ENCODE assay signal across 14 cellular contexts in the genomic region with DNA sequence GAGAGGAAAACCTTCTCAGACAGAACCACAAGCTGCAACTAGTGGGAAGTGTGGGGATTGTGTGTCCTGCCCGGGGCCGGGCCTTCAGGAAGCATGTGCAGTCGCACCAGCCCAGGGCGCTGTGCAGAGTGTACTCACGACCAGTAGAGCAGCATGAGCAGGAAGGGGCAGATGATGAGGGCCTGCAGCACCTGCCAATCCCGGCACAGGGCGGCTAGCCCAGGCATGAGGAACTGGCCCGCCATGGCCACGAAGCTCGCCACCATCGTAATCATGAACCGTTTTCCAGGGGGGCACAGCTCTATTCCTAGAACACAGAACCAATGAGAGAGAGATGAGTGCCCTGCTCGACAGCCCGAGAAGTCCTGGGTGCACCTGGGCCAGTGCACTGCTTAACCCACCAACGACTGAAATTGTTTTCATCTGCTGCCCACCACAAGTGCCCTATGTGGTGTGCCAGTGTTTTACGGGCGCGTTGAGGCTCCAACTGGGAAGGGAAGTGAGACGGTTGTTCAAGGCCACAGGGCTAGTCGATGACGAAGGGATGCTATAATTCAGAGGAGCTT.
DNase-seq lines count a peak whose midpoint lies in the region; ATAC-seq, FAIRE-seq and TF ChIP-seq lines count a peak whose summit lies in the region.
"Had no signal": no experiment of that assay in that cellular context is flagged by ENCODE, and none has a peak within 500 bp of the region (broad histone marks: within the 10 kb centered on the region; RNA-seq: fewer than 3 reads in every experiment).

No MANE protein-coding gene starts in this region.

- peaks cover 15% of the 10 kb centered on the region for H3K4me1 Mint-ChIP-seq in Calu3 (ENCODE audit: low read depth, unreplicated experiment)
- H3K4me1 Mint-ChIP-seq: naive B cell had no signal

- no peak for TF ChIP-seq RAD21 in K562 (CRISPR knock-in tag; conservative IDR thresholded peaks at IDR 0.05 in 1 of 2, IDR thresholded peaks at IDR 0.05 in 1 of 2)

- H3K9me1 ChIP-seq in K562 (ENCODE audit: control insufficient read depth, insufficient read depth, low read length) = no peaks in the 10 kb centered on the region

- no peaks in the 10 kb centered on the region for H3K79me2 ChIP-seq in ACC112 (ENCODE audit: control insufficient read depth, insufficient read depth, low read length, unreplicated experiment)
- H3K79me2 ChIP-seq in K562 (ENCODE audit: control insufficient read depth, insufficient read depth, low read length) = no peaks in the 10 kb centered on the region
- H3K79me2 ChIP-seq in parathyroid adenoma = peaks cover 13% of the 10 kb centered on the region

- H3K36me3 Mint-ChIP-seq in Calu3 (ENCODE audit: insufficient read depth, unreplicated experiment) = no peaks in the 10 kb centered on the region
- H3K36me3 Mint-ChIP-seq: naive B cell had no signal

- H3K9me3 Mint-ChIP-seq in Calu3 (ENCODE audit: low read depth, unreplicated experiment) = no peaks in the 10 kb centered on the region
- H3K9me3 Mint-ChIP-seq: activated CD4-positive, alpha-beta T cell treated with anti-CD3 and anti-CD28 coated beads, Interleukin-2, amount 10 ng/mL, durations not matched to agents 7 days and 5 days had no signal

- TF ChIP-seq CTCF in K562 (IDR thresholded peaks at IDR 0.05 in 2 of 3, conservative IDR thresholded peaks at IDR 0.05 in 1 of 3; ENCODE audit: insufficient read depth in 2 of 3, low read depth in 1 of 3, low read length in 3 of 3) = no peak
- no peak for TF ChIP-seq CTCF in right atrium auricular region (IDR thresholded peaks at IDR 0.05)
- no peak for TF ChIP-seq CTCF in parathyroid adenoma (IDR thresholded peaks at IDR 0.05)
- no peak for TF ChIP-seq CTCF in Calu3 (IDR thresholded peaks at IDR 0.05; ENCODE audit: unreplicated experiment)

- TF ChIP-seq POLR2A in K562 (conservative IDR thresholded peaks at IDR 0.05) = no peak

- no peak overlapping the region for H3K4me3 ChIP-seq in ACC112 (ENCODE audit: low read depth, low read length)
- H3K4me3 ChIP-seq in K562 = no peak overlapping the region
- no peak overlapping the region for H3K4me3 ChIP-seq in right atrium auricular region
- H3K4me3 ChIP-seq in parathyroid adenoma (ENCODE audit: low read depth, low read length) = no peak overlapping the region

- H3K9me3 ChIP-seq in K562 (replicated peaks; ENCODE audit: control insufficient read depth, insufficient read depth, low read depth, low read length) (no peaks in the 10 kb centered on the region), right atrium auricular region (no peaks in the 10 kb centered on the region), parathyroid adenoma (ENCODE audit: control insufficient read depth, low read length) (no peaks in the 10 kb centered on the region)

- H3K27me3 ChIP-seq in ACC112 (ENCODE audit: insufficient read depth, low read length) (no peaks in the 10 kb centered on the region), K562 (ENCODE audit: control insufficient read depth in 2 of 2, insufficient read depth in 2 of 2, low read length in 2 of 2) (no peaks in the 10 kb centered on the region), right atrium auricular region (no peaks in the 10 kb centered on the region), parathyroid adenoma (ENCODE audit: control insufficient read depth, insufficient read depth, low read length) (no peaks in the 10 kb centered on the region)

- FAIRE-seq in K562 (lab: Jason Lieb, UNC) = no peak
- FAIRE-seq: D721Med had no signal

- BruUV-seq in K562 (replicated peaks; lab: Mats Ljungman, UMichigan) (no TSS peak), Calu3 (replicated peaks; lab: Mats Ljungman, UMichigan) (no TSS peak)

- peak overlapping the region; percentile 59 for H3K4me2 ChIP-seq in K562 (ENCODE audit: insufficient read depth, low read length)
- H3K4me2 ChIP-seq in parathyroid adenoma (ENCODE audit: low read length) = no peak overlapping the region

- no peak overlapping the region for H3K27ac Mint-ChIP-seq in Calu3 (ENCODE audit: unreplicated experiment)
- H3K27ac Mint-ChIP-seq: activated CD4-positive, alpha-beta T cell treated with anti-CD3 and anti-CD28 coated beads, Interleukin-2, amount 10 ng/mL, durations not matched to agents 7 days and 5 days; naive B cell had no signal

- no peak overlapping the region for H3K4me3 Mint-ChIP-seq in Calu3 (ENCODE audit: low read depth, unreplicated experiment)
- H3K4me3 Mint-ChIP-seq: activated CD4-positive, alpha-beta T cell treated with anti-CD3 and anti-CD28 coated beads, Interleukin-2, amount 10 ng/mL, durations not matched to agents 7 days and 5 days; naive B cell had no signal

- H3K27ac ChIP-seq in ACC112 (ENCODE audit: low read depth, low read length) (peak overlapping the region; percentile 94), K562 (ENCODE audit: extremely low read depth, low read depth, low read length) (peak overlapping the region; percentile 64; the same call in 2 of the 3 replicates), right atrium auricular region (peak overlapping the region; percentile 42 to 46), parathyroid adenoma (peak overlapping the region; percentile 13)

- POLR2A ChIA-PET in K562 (lab: Yijun Ruan, JAX) = interaction anchor here (0.5 to 4.7 kb wide), 7 partner anchors 8 to 119 kb away, joined by 3 to 35 read pairs (median 3); no protein-coding TSS in a partner anchor

- in situ Hi-C loops in K562 (cut with MboI) = no loop called here
- in situ Hi-C loops in KBM-7 (cut with MboI; ENCODE audit: low pct_unique_long_range_greater_than_20kb, low sequenced_read_pairs) = no loop called here

- DNase-seq in K562 (ENCODE audit: extremely low read depth in 1 of 4, low spot score in 3 of 4) (no peak), right atrium auricular region (ENCODE audit: low spot score) (no peak), Calu3 (no peak), KBM-7 (no peak), SW480 (ENCODE audit: low spot score) (no peak)
- DNase-seq: activated CD4-positive, alpha-beta T cell treated with anti-CD3 and anti-CD28 coated beads, Interleukin-2, amount 10 ng/mL, durations not matched to agents 7 days and 5 days; naive B cell; NCI-H2029; NCI-H69 had no signal

- ATAC-seq in K562 (no peak), GM21576 (IDR thresholded peaks at IDR 0.05; ENCODE audit: unreplicated experiment) (no peak)
- ATAC-seq: HCT116 had no signal

- H2AFZ ChIP-seq in ACC112 (ENCODE audit: low read length, unreplicated experiment) (no peak overlapping the region), K562 (ENCODE audit: low read depth, low read length) (peak overlapping the region; percentile 77; the same call in 1 of the 2 replicates), parathyroid adenoma (no peak overlapping the region)

- intact Hi-C loops in K562 (cut with micrococcal nuclease) (no loop called here), Calu3 (cut with micrococcal nuclease; ENCODE audit: unreplicated experiment) (no loop called here)

- peaks cover 16% of the 10 kb centered on the region for H3K27me3 Mint-ChIP-seq in Calu3 (ENCODE audit: unreplicated experiment)

- no peaks in the 10 kb centered on the region; the same call in 1 of the 2 replicates for H4K20me1 ChIP-seq in K562 (replicated peaks; ENCODE audit: control insufficient read depth, insufficient read depth, low read length)

- WGBS in K562 (ENCODE audit: insufficient coverage, low coverage, missing lambda C conversion rate) = 87% methylated on average over 21 of the region's 21 CpGs

- no peak for TF ChIP-seq EP300 in K562 (IDR thresholded peaks at IDR 0.05; ENCODE audit: low read length)

- no peaks in the 10 kb centered on the region for H3K36me3 ChIP-seq in ACC112 (ENCODE audit: insufficient read depth, low read length)
- H3K36me3 ChIP-seq in K562 (ENCODE audit: control insufficient read depth, insufficient read depth, low read length) = no peaks in the 10 kb centered on the region
- no peaks in the 10 kb centered on the region for H3K36me3 ChIP-seq in right atrium auricular region
- no peaks in the 10 kb centered on the region for H3K36me3 ChIP-seq in parathyroid adenoma (ENCODE audit: control insufficient read depth, insufficient read depth, low read length)

- peak overlapping the region in 1 of 2 experiments; percentile 32; a peak in 2 of 4 replicates for H3K9ac ChIP-seq in K562 (ENCODE audit: insufficient read depth in 1 of 2, low read depth in 2 of 2, low read length in 2 of 2)
- H3K9ac ChIP-seq in parathyroid adenoma = no peak overlapping the region

- CTCF ChIA-PET in K562 (lab: Yijun Ruan, JAX; ENCODE audit: low intra/inter-chr PET ratio) (no interaction called here), Calu3 (lab: Charles Lee) (no interaction called here)

- H3K4me1 ChIP-seq in ACC112 (ENCODE audit: control insufficient read depth, insufficient read depth, low read length, unreplicated experiment) (peaks cover 23% of the 10 kb centered on the region), K562 (replicated peaks in 1 of 2; ENCODE audit: control insufficient read depth in 2 of 2, insufficient read depth in 2 of 2, low read length in 2 of 2) (peaks cover 26 to 27% of the 10 kb centered on the region in 2 experiments), right atrium auricular region (peaks cover 0 to 16% of the 10 kb centered on the region in 2 donors), parathyroid adenoma (no peaks in the 10 kb centered on the region)

TF ChIP-seq in K562, 482 proteins besides CTCF, POLR2A, EP300 and RAD21:
- no peak for TF ChIP-seq ZNF830 (CRISPR knock-in tag; IDR thresholded peaks at IDR 0.05)
- TF ChIP-seq ETS2 (tag; IDR thresholded peaks at IDR 0.05; ENCODE audit: borderline replicate concordance, poor library complexity, severe bottlenecking) = no peak
- TF ChIP-seq IRF2 (CRISPR knock-in tag; IDR thresholded peaks at IDR 0.05) = peak; percentile 66; the same call in 1 of the 2 replicates
- no peak for TF ChIP-seq MYBL2 (IDR thresholded peaks at IDR 0.05; ENCODE audit: low read depth)
- TF ChIP-seq MYBL2 (CRISPR knock-in tag; IDR thresholded peaks at IDR 0.05; ENCODE audit: borderline replicate concordance) = peak; percentile 61; the same call in 1 of the 2 replicates
- TF ChIP-seq ZFP91 (CRISPR knock-in tag; IDR thresholded peaks at IDR 0.05) = 0 out of 2 replicates have a peak, but pooled peaks have one; percentile 38

Comparison
In these comparisons a context has a peak if more than half of its experiments do, and no peak if none do; other contexts are left out.
1. H3K27ac ChIP-seq: peak in every context shown above with its lines; median percentile 94 in ACC112; 64 in K562; 44 in right atrium auricular region; 13 in parathyroid adenoma.